ENCODE assay signal across 16 cellular contexts in the genomic region with DNA sequence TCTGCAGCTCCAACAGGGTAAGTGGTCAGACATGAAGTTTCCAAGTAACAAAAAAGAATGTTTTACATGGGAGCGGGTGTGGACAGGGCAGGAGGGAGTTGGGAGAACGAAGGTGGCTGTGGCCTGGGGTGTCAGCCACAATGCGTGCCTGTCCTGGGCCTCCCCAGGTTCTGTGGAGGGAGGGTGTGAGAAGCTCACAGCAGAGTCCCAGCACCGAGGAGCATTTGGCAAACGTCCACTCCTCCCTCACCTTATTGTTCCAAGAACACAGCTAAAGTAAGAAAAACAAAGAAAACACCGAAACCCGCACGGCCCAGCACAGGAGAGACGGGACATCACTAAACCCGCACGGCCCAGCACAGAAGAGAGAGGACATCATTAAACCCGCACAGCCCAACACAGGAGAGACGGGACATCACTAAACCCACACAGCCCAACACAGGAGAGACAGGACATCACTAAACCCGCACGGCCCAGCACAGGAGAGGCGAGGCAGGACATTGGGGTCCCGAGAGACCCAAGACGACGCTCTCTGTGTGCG.
DNase-seq lines count a peak whose midpoint lies in the region; ATAC-seq, FAIRE-seq and TF ChIP-seq lines count a peak whose summit lies in the region.
"Had no signal": no experiment of that assay in that cellular context is flagged by ENCODE, and none has a peak within 500 bp of the region (broad histone marks: within the 10 kb centered on the region; RNA-seq: fewer than 3 reads in every experiment).

No MANE protein-coding gene starts in this region.

- no peak overlapping the region for H2BK120ac ChIP-seq in H9 (ENCODE audit: low read depth, low read length, poor library complexity, severe bottlenecking)

- no peak for TF ChIP-seq POLR2A in heart left ventricle (IDR thresholded peaks at IDR 0.05)

- H3K4me3 ChIP-seq in BE2C (ENCODE audit: low read depth, low read length) (no peak overlapping the region), heart left ventricle (no peak overlapping the region), pancreas (no peak overlapping the region)

- no peak overlapping the region for H2AFZ ChIP-seq in H9 (ENCODE audit: low read length)

- H3K27ac ChIP-seq in H9 (ENCODE audit: insufficient read length, low read depth, low read length) (no peak overlapping the region), heart left ventricle (no peak overlapping the region), pancreas (no peak overlapping the region)

- H3K79me2 ChIP-seq in H9 (ENCODE audit: insufficient read depth, low read length) = no peaks in the 10 kb centered on the region

- no peaks in the 10 kb centered on the region for H3K4me1 Mint-ChIP-seq in H9
- H3K4me1 Mint-ChIP-seq: activated CD8-positive, alpha-beta memory T cell treated with anti-CD3 and anti-CD28 coated beads, Interleukin-2, amount 10 ng/mL, durations not matched to agents 7 days and 5 days; stimulated activated naive CD8-positive, alpha-beta T cell treated with anti-CD3 and anti-CD28 coated beads, Interleukin-15, amount 100 ng/mL, for 72 hours had no signal

- H3K4me1 ChIP-seq in BE2C (peaks cover 24% of the 10 kb centered on the region), H9 (ENCODE audit: insufficient read depth, low read length) (no peaks in the 10 kb centered on the region), heart left ventricle (peaks cover 0 to 27% (median 6%) of the 10 kb centered on the region in 12 donors), pancreas (no peaks in the 10 kb centered on the region)

- no peaks in the 10 kb centered on the region for H3K9me3 Mint-ChIP-seq in H9
- H3K9me3 Mint-ChIP-seq: stimulated activated naive CD8-positive, alpha-beta T cell treated with anti-CD3 and anti-CD28 coated beads, Interleukin-15, amount 100 ng/mL, for 72 hours had no signal

- H2AK5ac ChIP-seq in H9 (ENCODE audit: insufficient read length, low read length) = no peak overlapping the region

- H3K23me2 ChIP-seq in H9 (ENCODE audit: insufficient read length, low read depth, low read length, poor library complexity, severe bottlenecking) = no peaks in the 10 kb centered on the region

- H3K79me1 ChIP-seq in H9 (ENCODE audit: insufficient read depth, low read depth, low read length, poor library complexity, severe bottlenecking) = no peaks in the 10 kb centered on the region

- no peaks in the 10 kb centered on the region for H4K20me1 ChIP-seq in H9 (ENCODE audit: control insufficient read depth, insufficient read depth, insufficient read length)

- H3K9ac ChIP-seq in H9 (ENCODE audit: extremely low read depth, insufficient read length, low read length) = no peak overlapping the region

- peak; percentile 3 for DNase-seq in BE2C
- peak; percentile 20 for DNase-seq in H9
- peak; percentile 21 to 43 (median 30) for DNase-seq in heart left ventricle
- DNase-seq in pancreas = peak in 4 of 6 donors; percentile 2 to 30 (median 12)
- DNase-seq in HuH-7 (ENCODE audit: low spot score) = no peak
- DNase-seq in putamen (ENCODE audit: low spot score) = no peak
- DNase-seq in NK-92 treated with Interleukin-12 subunit alpha and Interleukin-12 subunit beta, amount 100 ng/mL, for 24 hours (lab: John Stamatoyannopoulos, UW) = no peak
- DNase-seq: activated CD8-positive, alpha-beta memory T cell treated with anti-CD3 and anti-CD28 coated beads, Interleukin-2, amount 10 ng/mL, durations not matched to agents 7 days and 5 days; AML-193; NCI-H1417 treated with DMSO at 0.1 percent for 48 hours; NCI-H446; OCI-M1; stimulated activated naive CD8-positive, alpha-beta T cell treated with anti-CD3 and anti-CD28 coated beads, Interleukin-15, amount 100 ng/mL, for 72 hours had no signal

- no peak overlapping the region for H3K4ac ChIP-seq in H9 (ENCODE audit: low read depth, low read length)

- H4K8ac ChIP-seq in H9 (replicated peaks; ENCODE audit: insufficient read length, low read depth, low read length) = no peak overlapping the region

- H2BK5ac ChIP-seq in H9 (ENCODE audit: insufficient read length, low read length) = no peak overlapping the region

- no peak overlapping the region for H4K5ac ChIP-seq in H9 (ENCODE audit: insufficient read length, low read depth, low read length)

- intact Hi-C loops in heart left ventricle (cut with DNase I) = no loop called here
- intact Hi-C loops in pancreas (cut with DNase I) = no loop called here

- H3T11ph ChIP-seq in H9 (ENCODE audit: low read length) = no peak overlapping the region

- WGBS in H9 (ENCODE audit: extremely low coverage, insufficient read length, low lambda C conversion rate) = no CpG with 5 or more reads among the region's 20 CpGs
- 59 to 68% (median 62%) methylated on average over 20 of the region's 20 CpGs for WGBS in heart left ventricle, 4 donors
- WGBS in pancreas, 2 donors = 84 to 85% methylated on average over 20 of the region's 20 CpGs

- no peaks in the 10 kb centered on the region; a peak in 1 of 7 replicates for H3K36me3 Mint-ChIP-seq in H9 (ENCODE audit: insufficient read depth in 1 of 3, low read depth in 3 of 3)
- H3K36me3 Mint-ChIP-seq: activated CD8-positive, alpha-beta memory T cell treated with anti-CD3 and anti-CD28 coated beads, Interleukin-2, amount 10 ng/mL, durations not matched to agents 7 days and 5 days had no signal

- no peak overlapping the region for H3K4me2 ChIP-seq in H9 (ENCODE audit: insufficient read depth, insufficient read length, low read length)

- H4K91ac ChIP-seq in H9 (ENCODE audit: insufficient read length, low read depth, low read length) = no peak overlapping the region

- H2BK20ac ChIP-seq in H9 (ENCODE audit: low read depth, low read length, poor library complexity, severe bottlenecking) = no peak overlapping the region

- no peak overlapping the region for H3K4me3 Mint-ChIP-seq in H9
- H3K4me3 Mint-ChIP-seq: activated CD8-positive, alpha-beta memory T cell treated with anti-CD3 and anti-CD28 coated beads, Interleukin-2, amount 10 ng/mL, durations not matched to agents 7 days and 5 days; stimulated activated naive CD8-positive, alpha-beta T cell treated with anti-CD3 and anti-CD28 coated beads, Interleukin-15, amount 100 ng/mL, for 72 hours had no signal

- H3K23ac ChIP-seq in H9 (ENCODE audit: insufficient read length, low read depth, low read length) = no peak overlapping the region

- H3K18ac ChIP-seq in H9 (ENCODE audit: insufficient read length, low read depth, low read length) = no peak overlapping the region

- ATAC-seq in heart left ventricle = no peak
- ATAC-seq in pancreas = no peak
- ATAC-seq in GM21576 (IDR thresholded peaks at IDR 0.05; ENCODE audit: unreplicated experiment) = no peak
- ATAC-seq: activated CD8-positive, alpha-beta memory T cell treated with anti-CD3 and anti-CD28 coated beads, Interleukin-2, amount 10 ng/mL, durations not matched to agents 7 days and 5 days; esophagus mucosa; SK-N-SH treated with all-trans-retinoic acid at 6 μM for 48 hours; stimulated activated naive CD8-positive, alpha-beta T cell treated with anti-CD3 and anti-CD28 coated beads, Interleukin-15, amount 100 ng/mL, for 72 hours had no signal

- H3K27ac Mint-ChIP-seq in H9 = peak overlapping the region in 2 of 3 experiments; percentile 73 to 93; a peak in 4 of 7 replicates
- H3K27ac Mint-ChIP-seq: activated CD8-positive, alpha-beta memory T cell treated with anti-CD3 and anti-CD28 coated beads, Interleukin-2, amount 10 ng/mL, durations not matched to agents 7 days and 5 days had no signal

- no peaks in the 10 kb centered on the region for H3K9me3 ChIP-seq in BE2C
- H3K9me3 ChIP-seq in H9 (ENCODE audit: control insufficient read depth, low read depth, low read length) = no peaks in the 10 kb centered on the region
- H3K9me3 ChIP-seq in heart left ventricle = no peaks in the 10 kb centered on the region
- H3K9me3 ChIP-seq in pancreas = no peaks in the 10 kb centered on the region

- H3K36me3 ChIP-seq in BE2C = peaks cover 2% of the 10 kb centered on the region; the same call in 1 of the 2 replicates
- H3K36me3 ChIP-seq in heart left ventricle = peaks cover 0 to 6% (median 0%) of the 10 kb centered on the region in 9 donors
- no peaks in the 10 kb centered on the region for H3K36me3 ChIP-seq in pancreas

- no peak for FAIRE-seq in pancreas (lab: Jason Lieb, UNC)

- H3K56ac ChIP-seq in H9 (ENCODE audit: insufficient read length, low read depth, low read length) = no peak overlapping the region

- no peak overlapping the region for H2BK15ac ChIP-seq in H9 (ENCODE audit: low read depth, low read length)

- no peak overlapping the region for H2BK12ac ChIP-seq in H9 (ENCODE audit: insufficient read length, low read depth, low read length)

- H3K27me3 ChIP-seq in BE2C = no peaks in the 10 kb centered on the region
- H3K27me3 ChIP-seq in H9 (ENCODE audit: insufficient read depth, low read length) = no peaks in the 10 kb centered on the region
- no peaks in the 10 kb centered on the region for H3K27me3 ChIP-seq in heart left ventricle
- H3K27me3 ChIP-seq in pancreas = no peaks in the 10 kb centered on the region

- H3K27me3 Mint-ChIP-seq in H9 (ENCODE audit: low read depth) = no peaks in the 10 kb centered on the region
- H3K27me3 Mint-ChIP-seq: activated CD8-positive, alpha-beta memory T cell treated with anti-CD3 and anti-CD28 coated beads, Interleukin-2, amount 10 ng/mL, durations not matched to agents 7 days and 5 days; stimulated activated naive CD8-positive, alpha-beta T cell treated with anti-CD3 and anti-CD28 coated beads, Interleukin-15, amount 100 ng/mL, for 72 hours had no signal

- H3K14ac ChIP-seq in H9 (ENCODE audit: insufficient read depth, low read length) = no peak overlapping the region; the same call in 1 of the 2 replicates

- TF ChIP-seq CTCF in BE2C (IDR thresholded peaks at IDR 0.05; ENCODE audit: low read depth, low read length) (no peak), H9 (conservative IDR thresholded peaks at IDR 0.05) (no peak), heart left ventricle (IDR thresholded peaks at IDR 0.05) (no peak), pancreas (IDR thresholded peaks at IDR 0.05) (no peak)

Comparison
In these comparisons a context has a peak if more than half of its experiments do, and no peak if none do; other contexts are left out.
1. DNase-seq: peak in BE2C (single experiment), H9 (single experiment), heart left ventricle (5 of 5) and pancreas (4 of 6); none in HuH-7 (single experiment), putamen (single experiment) and NK-92 treated with Interleukin-12 subunit alpha and Interleukin-12 subunit beta, amount 100 ng/mL, for 24 hours (single experiment).